In genomic region chr16:81453091-81453728, GRCh38 we compare ENCODE assay signal across 17 cellular contexts. TPM values are rescaled to one million over a fixed set of nuclear protein-coding genes. Genes with fewer than 3 reads are reported as not detected.
DNase-seq lines count a peak whose midpoint lies in the region; ATAC-seq, FAIRE-seq and TF ChIP-seq lines count a peak whose summit lies in the region.
"Had no signal": no experiment of that assay in that cellular context is flagged by ENCODE, and none has a peak within 500 bp of the region (broad histone marks: within the 10 kb centered on the region; RNA-seq: fewer than 3 reads in every experiment).

No MANE protein-coding gene starts in this region.

- H3K27ac Mint-ChIP-seq in T-helper 17 cell = peak overlapping the region; percentile 99

- 70% methylated on average over 14 of the region's 14 CpGs for WGBS in right cardiac atrium
- 63% methylated on average over 14 of the region's 14 CpGs for WGBS in HepG2 (ENCODE audit: low lambda C conversion rate)
- 74 to 84% methylated on average over 7 to 14 of the region's 14 CpGs for WGBS in transverse colon (ENCODE audit: low coverage in 1 of 2), 2 donors

- peaks cover 43% of the 10 kb centered on the region for H3K4me1 Mint-ChIP-seq in T-helper 17 cell

- FAIRE-seq in HepG2 (lab: Jason Lieb, UNC) = no peak
- FAIRE-seq in GM12892 (lab: Jason Lieb, UNC) = no peak
- FAIRE-seq: frontal cortex, GM18507, urothelium cell line had no signal

- H3K9ac ChIP-seq in HepG2 (ENCODE audit: insufficient read depth, low read depth, low read length) = peak overlapping the region; percentile 67; the same call in 1 of the 2 replicates

- in situ Hi-C loops in HepG2 (cut with HindIII; ENCODE audit: extremely low pct_ligation_motif_present, low pct_unique_long_range_greater_than_20kb) = no loop called here
- in situ Hi-C loops in transverse colon (cut with MboI; ENCODE audit: low pct_ligation_motif_present in 1 of 4, low pct_unique_long_range_greater_than_20kb in 1 of 4, low sequenced_read_pairs in 3 of 4) = no loop called here

- H2AFZ ChIP-seq in HepG2 (ENCODE audit: low read length) = no peak overlapping the region
- H2AFZ ChIP-seq: PC-9 had no signal

- DNase-seq in right cardiac atrium (peak in 2 of 3 donors; percentile 51 to 53), right atrium auricular region (ENCODE audit: low spot score) (no peak), T-helper 17 cell (no peak), HepG2 (ENCODE audit: low spot score) (no peak), transverse colon (no peak), cerebellar cortex (ENCODE audit: low spot score) (no peak), islet precursor cell (no peak), GM12892 (ENCODE audit: insufficient read length) (no peak)
- DNase-seq: activated CD4-positive, alpha-beta T cell treated with anti-CD3 and anti-CD28 coated beads for 1 hour; NCI-H774; PC-9; sigmoid colon had no signal

- no peak overlapping the region for H3K4me3 Mint-ChIP-seq in T-helper 17 cell

- H3K4me1 ChIP-seq in right cardiac atrium (ENCODE audit: control insufficient read depth, insufficient read depth, low read length) (peaks cover 10% of the 10 kb centered on the region), right atrium auricular region (peaks cover 0 to 45% of the 10 kb centered on the region in 2 donors), HepG2 (ENCODE audit: insufficient read depth, low read length) (peaks cover 96% of the 10 kb centered on the region), transverse colon (peaks cover 43 to 86% (median 73%) of the 10 kb centered on the region in 4 donors)

- no peaks in the 10 kb centered on the region for H3K27me3 Mint-ChIP-seq in T-helper 17 cell

- H3K4me2 ChIP-seq in HepG2 (ENCODE audit: low read depth, low read length) = peak overlapping the region; percentile 97
- H3K4me2 ChIP-seq: PC-9 had no signal

- TF ChIP-seq POLR2A in HepG2 (IDR thresholded peaks at IDR 0.05; ENCODE audit: insufficient read depth in 1 of 2, low read depth in 2 of 2, low read length in 2 of 2) (no peak; a peak in 1 of 4 replicates), transverse colon (IDR thresholded peaks at IDR 0.05) (no peak), GM12892 (IDR thresholded peaks at IDR 0.05; ENCODE audit: low read depth, low read length) (no peak)

- H3K79me2 ChIP-seq in HepG2 (ENCODE audit: insufficient read depth, low read length) = peaks cover 98% of the 10 kb centered on the region

- TF ChIP-seq CTCF in right atrium auricular region (IDR thresholded peaks at IDR 0.05) (no peak), HepG2 (CRISPR knock-in tag; IDR thresholded peaks at IDR 0.05) (no peak), transverse colon (IDR thresholded peaks at IDR 0.05) (no peak)

- H3K4me3 ChIP-seq in right cardiac atrium (ENCODE audit: low read length) (no peak overlapping the region), right atrium auricular region (no peak overlapping the region), HepG2 (replicated peaks in 1 of 3; ENCODE audit: insufficient read depth in 1 of 3, low read depth in 2 of 3, low read length in 3 of 3) (peak overlapping the region in 1 of 3 experiments; percentile 8; a peak in 1 of 6 replicates), transverse colon (no peak overlapping the region)
- H3K4me3 ChIP-seq: HAP-1, PC-9, sigmoid colon had no signal

- peak in 1 of 2 donors; percentile 4 for ATAC-seq in right cardiac atrium
- ATAC-seq in T-helper 17 cell = no peak
- no peak for ATAC-seq in HepG2
- ATAC-seq: activated naive CD4-positive, alpha-beta T cell treated with anti-CD3 and anti-CD28 coated beads, Interleukin-2, amount 50 U/mL, for 72 hours had no signal

- TF ChIP-seq RAD21 in HepG2 (CRISPR knock-in tag; IDR thresholded peaks at IDR 0.05) = no peak

- BruUV-seq in HepG2 (replicated peaks; lab: Mats Ljungman, UMichigan) = no TSS peak

- peaks cover 4% of the 10 kb centered on the region for H3K36me3 Mint-ChIP-seq in T-helper 17 cell (ENCODE audit: low read depth)

- H3K27ac ChIP-seq in right cardiac atrium (ENCODE audit: low read length) = no peak overlapping the region
- no peak overlapping the region for H3K27ac ChIP-seq in right atrium auricular region
- peak overlapping the region; percentile 89 for H3K27ac ChIP-seq in HepG2 (ENCODE audit: extremely low read length, insufficient read depth, low read length)
- H3K27ac ChIP-seq in transverse colon = peak overlapping the region; percentile 35 to 74 (median 68)
- H3K27ac ChIP-seq: PC-9, sigmoid colon had no signal

- H3K9me3 ChIP-seq in right cardiac atrium (ENCODE audit: control insufficient read depth, low read length) = no peaks in the 10 kb centered on the region
- H3K9me3 ChIP-seq in right atrium auricular region = no peaks in the 10 kb centered on the region
- H3K9me3 ChIP-seq in T-helper 17 cell (ENCODE audit: control insufficient read depth, low read length, poor library complexity, severe bottlenecking) = no peaks in the 10 kb centered on the region
- no peaks in the 10 kb centered on the region for H3K9me3 ChIP-seq in HepG2 (ENCODE audit: low read length)
- no peaks in the 10 kb centered on the region for H3K9me3 ChIP-seq in transverse colon
- H3K9me3 ChIP-seq: HAP-1, sigmoid colon had no signal

- CTCF ChIA-PET in HepG2 (lab: Yijun Ruan, JAX; ENCODE audit: low intra/inter-chr PET ratio, low total read pairs) = no interaction called here

- H3K27me3 ChIP-seq in right cardiac atrium (ENCODE audit: control insufficient read depth, insufficient read depth) (no peaks in the 10 kb centered on the region), right atrium auricular region (no peaks in the 10 kb centered on the region), HepG2 (ENCODE audit: control insufficient read depth in 1 of 2, insufficient read depth in 2 of 2, low read length in 2 of 2) (no peaks in the 10 kb centered on the region), transverse colon (no peaks in the 10 kb centered on the region)
- H3K27me3 ChIP-seq: sigmoid colon had no signal

- intact Hi-C loops in right cardiac atrium (cut with DNase I) = no loop called here
- intact Hi-C loops in HepG2 (cut with micrococcal nuclease; ENCODE audit: unreplicated experiment) = loop anchor here (1.0 kb wide), 1 partner anchor 21 kb away; no protein-coding TSS in a partner anchor
- intact Hi-C loops in transverse colon (cut with DNase I; ENCODE audit: low total_unique reads) = no loop called here

- H3K36me3 ChIP-seq in right atrium auricular region = no peaks in the 10 kb centered on the region
- H3K36me3 ChIP-seq in HepG2 (replicated peaks in 1 of 2; ENCODE audit: control insufficient read depth in 1 of 2, insufficient read depth in 2 of 2, low read length in 2 of 2) = peaks cover 4 to 11% of the 10 kb centered on the region in 2 experiments; a peak in 4 of 5 replicates
- H3K36me3 ChIP-seq in transverse colon = no peaks in the 10 kb centered on the region

- POLR2A ChIA-PET in HepG2 (lab: Yijun Ruan, JAX) = interaction anchor here (1.1 to 5.9 kb wide), 7 partner anchors 9 to 96 kb away, joined by 3 to 61 read pairs (median 15); no protein-coding TSS in a partner anchor

- TF ChIP-seq EP300 in HepG2 (IDR thresholded peaks at IDR 0.05; ENCODE audit: low read depth in 2 of 2, low read length in 2 of 2) (no peak), HepG2 (CRISPR knock-in tag; IDR thresholded peaks at IDR 0.05; ENCODE audit: borderline replicate concordance) (no peak), transverse colon (IDR thresholded peaks at IDR 0.05; ENCODE audit: low read depth) (no peak)

- peaks cover 60% of the 10 kb centered on the region for H4K20me1 ChIP-seq in HepG2 (ENCODE audit: insufficient read depth, low read length)

TF ChIP-seq in HepG2, 621 proteins besides CTCF, POLR2A, EP300 and RAD21 (continues in another document):
- TF ChIP-seq GATAD2A (CRISPR knock-in tag; IDR thresholded peaks at IDR 0.05) (peak; percentile 40; the same call in 1 of the 2 replicates), ZNF747 (CRISPR knock-in tag; IDR thresholded peaks at IDR 0.05; ENCODE audit: borderline replicate concordance) (no peak), SP5 (CRISPR knock-in tag; IDR thresholded peaks at IDR 0.05; ENCODE audit: borderline replicate concordance, low read depth) (no peak), SNRNP70 (IDR thresholded peaks at IDR 0.05; ENCODE audit: low read depth, low read length) (no peak), JARID2 (CRISPR knock-in tag; IDR thresholded peaks at IDR 0.05; ENCODE audit: insufficient replicate concordance) (no peak), ZNF326 (CRISPR knock-in tag; IDR thresholded peaks at IDR 0.05; ENCODE audit: borderline replicate concordance) (no peak)

RNA-seq across cellular contexts. Expression of gene CMIP, which starts 8.6 kb away (rescaled TPM):
- total RNA-seq in right cardiac atrium (10 to 100 TPM; 15.8 to 29.0 (median 21.3) TPM), right atrium auricular region (10 to 100 TPM in 1 of 2 donors, 1 to 10 TPM in 1; 7.7 to 19.2 TPM), T-helper 17 cell (10 to 100 TPM; 42.7 to 94.5 TPM), HepG2 (2016; rRNA removed; fragmentation: Illumina TruSeq; extraction: Trizol) (10.9 and 21.7 TPM in 2 replicates), transverse colon (10 to 100 TPM; 40.0 to 69.6 (median 47.0) TPM)
- polyA plus RNA-seq in right cardiac atrium (9.0 TPM), HepG2 (2011; rRNA removed) (18.1 and 22.0 TPM in 2 replicates)
- 3.5 and 4.6 TPM in 2 replicates for total RNA-seq in HepG2 (2016; cell fraction: cytosol; rRNA removed; fragmentation: Illumina TruSeq; extraction: Trizol; ENCODE audit: low read depth)
- total RNA-seq in HepG2 (2016; cell fraction: insoluble cytoplasmic fraction; rRNA removed; fragmentation: Illumina TruSeq; extraction: Trizol) = 11.5 and 15.7 TPM in 2 replicates
- 13.0 and 15.9 TPM in 2 replicates for total RNA-seq in HepG2 (2016; cell fraction: membrane; rRNA removed; fragmentation: Illumina TruSeq; extraction: Trizol)
- total RNA-seq in HepG2 (2016; cell fraction: nucleus; rRNA removed; fragmentation: Illumina TruSeq; extraction: Trizol) = 23.3 and 29.3 TPM in 2 replicates
- 17.3 and 20.7 TPM in 2 replicates for polyA plus RNA-seq in HepG2 (2011; cell fraction: cytosol; rRNA removed)
- polyA plus RNA-seq in HepG2 (2011; cell fraction: nucleus; rRNA removed) = 77.4 and 83.2 TPM in 2 replicates
- 74.4 and 83.5 TPM in 2 replicates for polyA plus RNA-seq in HepG2 (2012)
- polyA plus RNA-seq in HepG2 (2016; cell fraction: cytosol; fragmentation: Illumina TruSeq; extraction: Trizol; ENCODE audit: low read depth) = 3.4 and 3.8 TPM in 2 replicates
- 29.7 and 48.6 TPM in 2 replicates for polyA plus RNA-seq in HepG2 (2016; cell fraction: insoluble cytoplasmic fraction; fragmentation: Illumina TruSeq; extraction: Trizol; ENCODE audit: low read depth)
- 14.8 and 16.9 TPM in 2 replicates for polyA plus RNA-seq in HepG2 (2016; cell fraction: membrane; fragmentation: Illumina TruSeq; extraction: Trizol; ENCODE audit: low read depth)
- polyA plus RNA-seq in HepG2 (2016; cell fraction: nucleus; fragmentation: Illumina TruSeq; extraction: Trizol; ENCODE audit: insufficient read depth, low read depth) = 51.1 and 51.2 TPM in 2 replicates
- 16.6 and 71.5 TPM in 2 replicates for polyA minus RNA-seq in HepG2 (2011; rRNA and poly(A)+ RNA removed; ENCODE audit: low replicate concordance)
- polyA minus RNA-seq in HepG2 (2011; cell fraction: cytosol; rRNA and poly(A)+ RNA removed) = 60.8 and 68.8 TPM in 2 replicates
- 61.9 and 63.1 TPM in 2 replicates for polyA minus RNA-seq in HepG2 (2011; cell fraction: nucleus; rRNA and poly(A)+ RNA removed)
- 10.2 TPM for polyA plus RNA-seq in GM12892 (2012; ENCODE audit: missing spikeins)

Comparison
In these comparisons a context has a peak if more than half of its experiments do, and no peak if none do; other contexts are left out.
1. DNase-seq: peak in right cardiac atrium (2 of 3); none in right atrium auricular region (single experiment), T-helper 17 cell (0 of 3), HepG2 (single experiment), transverse colon (single experiment), cerebellar cortex (single experiment), islet precursor cell (single experiment) and GM12892 (single experiment).
2. H3K27ac ChIP-seq: peak in HepG2 (single experiment) and transverse colon (4 of 4); none in right cardiac atrium (single experiment) and right atrium auricular region (0 of 2).